Comparison of ENCODE assay signal across 1 cellular context in genomic region chr4:74130843-74131242, GRCh38. TPM values are rescaled to one million over a fixed set of nuclear protein-coding genes. Genes with fewer than 3 reads are reported as not detected.
"Had no signal": no experiment of that assay in that cellular context is flagged by ENCODE, and none has a peak within 500 bp of the region (broad histone marks: within the 10 kb centered on the region; RNA-seq: fewer than 3 reads in every experiment).

No MANE protein-coding gene starts in this region.

RNA-seq across cellular contexts. Expression of gene CXCL2, which starts 31.8 kb away (rescaled TPM):
- total RNA-seq: OCI-LY7 had no signal
